Comparison of ENCODE assay signal across 9 cellular contexts in genomic region chr7:55019691-55020480, GRCh38. TPM values are rescaled to one million over a fixed set of nuclear protein-coding genes. Genes with fewer than 3 reads are reported as not detected.
A peak's percentile ranks its signal among the peaks of the same experiment; 100 is the strongest.
DNase-seq lines count a peak whose midpoint lies in the region; ATAC-seq, FAIRE-seq and TF ChIP-seq lines count a peak whose summit lies in the region.
"Had no signal": no experiment of that assay in that cellular context is flagged by ENCODE, and none has a peak within 500 bp of the region (broad histone marks: within the 10 kb centered on the region; RNA-seq: fewer than 3 reads in every experiment).

No MANE protein-coding gene starts in this region.

- H3K9me3 ChIP-seq in NT2/D1 (ENCODE audit: insufficient read depth, low read length) (no peaks in the 10 kb centered on the region), pancreas (no peaks in the 10 kb centered on the region)
- no peaks in the 10 kb centered on the region for H3K9me3 ChIP-seq in CD4-positive, alpha-beta T cell (ENCODE audit: control insufficient read depth, low read length)

- H3K27ac ChIP-seq in pancreas, result peak overlapping the region; percentile 89 to 93 (median 92)
- no peak overlapping the region for H3K27ac ChIP-seq in CD4-positive, alpha-beta T cell (ENCODE audit: low read depth, low read length)

- H3K4me3 Mint-ChIP-seq in activated CD4-positive, alpha-beta memory T cell treated with anti-CD3 and anti-CD28 coated beads for 36 hours, result no peak overlapping the region
- no peak overlapping the region for H3K4me3 Mint-ChIP-seq in CD4-positive, alpha-beta T cell

- CTCF ChIA-PET in activated CD4-positive, alpha-beta memory T cell treated with anti-CD3 and anti-CD28 coated beads for 36 hours (lab: Charles Lee), result interaction anchor here (1.9 kb wide), 1 partner anchor 236 kb away, joined by 5 read pairs; no protein-coding TSS in a partner anchor
- CTCF ChIA-PET in CD4-positive, alpha-beta T cell (lab: Charles Lee), result no interaction called here

- no peaks in the 10 kb centered on the region for H3K36me3 ChIP-seq in NT2/D1 (ENCODE audit: insufficient read depth, insufficient read length, low read length)
- no peaks in the 10 kb centered on the region for H3K36me3 ChIP-seq in pancreas

- H3K4me3 ChIP-seq in NT2/D1 (ENCODE audit: insufficient read length, low read depth) (peak overlapping the region; percentile 66), foreskin fibroblast (ENCODE audit: low read depth in 1 of 2, low read length in 2 of 2) (peak overlapping the region; percentile 75 to 79), pancreas (peak overlapping the region; percentile 61 to 97 (median 86))

- no peaks in the 10 kb centered on the region for H3K4me1 Mint-ChIP-seq in activated CD4-positive, alpha-beta memory T cell treated with anti-CD3 and anti-CD28 coated beads for 36 hours (ENCODE audit: low read depth)
- H3K4me1 Mint-ChIP-seq in CD4-positive, alpha-beta T cell (ENCODE audit: low read depth), result peaks cover 6% of the 10 kb centered on the region

- H3K4me1 ChIP-seq in NT2/D1 (ENCODE audit: insufficient read depth, insufficient read length) (no peaks in the 10 kb centered on the region), pancreas (peaks cover 0 to 10% (median 0%) of the 10 kb centered on the region in 3 donors)

- peaks cover 59% of the 10 kb centered on the region for H3K27me3 ChIP-seq in NT2/D1 (ENCODE audit: insufficient read depth, insufficient read length)
- no peaks in the 10 kb centered on the region for H3K27me3 ChIP-seq in pancreas
- peaks cover 50% of the 10 kb centered on the region for H3K27me3 ChIP-seq in CD4-positive, alpha-beta T cell (ENCODE audit: control insufficient read depth, insufficient read depth, low read length)

- no peaks in the 10 kb centered on the region for H3K9me3 Mint-ChIP-seq in activated CD4-positive, alpha-beta memory T cell treated with anti-CD3 and anti-CD28 coated beads for 36 hours
- H3K9me3 Mint-ChIP-seq in CD4-positive, alpha-beta T cell, result no peaks in the 10 kb centered on the region

- peak; percentile 58 to 69 (median 60) for ATAC-seq in pancreas
- ATAC-seq in HG03342 (IDR thresholded peaks at IDR 0.05; ENCODE audit: unreplicated experiment), result no peak
- ATAC-seq in CD4-positive, alpha-beta T cell (ENCODE audit: poor library complexity), result no peak

- H3K9ac ChIP-seq in NT2/D1 (ENCODE audit: insufficient read length, low read depth), result peak overlapping the region; percentile 79

- DNase-seq in D341Med (ENCODE audit: low spot score), result peak; percentile 46
- no peak for DNase-seq in NT2/D1 (ENCODE audit: low read depth, low spot score)
- DNase-seq in foreskin fibroblast, result peak in 1 of 2 donors; percentile 54
- peak; percentile 48 to 86 (median 62) for DNase-seq in pancreas
- no peak for DNase-seq in medulla oblongata (ENCODE audit: extremely low spot score)
- DNase-seq in activated CD4-positive, alpha-beta memory T cell treated with anti-CD3 and anti-CD28 coated beads for 36 hours, result no peak
- DNase-seq in CD4-positive, alpha-beta T cell, result no peak
- DNase-seq: activated CD8-positive, alpha-beta memory T cell treated with anti-CD3 and anti-CD28 coated beads, Interleukin-2, amount 50 U/mL, for 4 hours had no signal

- H3K27me3 Mint-ChIP-seq in activated CD4-positive, alpha-beta memory T cell treated with anti-CD3 and anti-CD28 coated beads for 36 hours, result peaks cover 47% of the 10 kb centered on the region
- peaks cover 78% of the 10 kb centered on the region for H3K27me3 Mint-ChIP-seq in CD4-positive, alpha-beta T cell

- TF ChIP-seq CTCF in foreskin fibroblast (IDR thresholded peaks at IDR 0.05; ENCODE audit: low read depth, low read length), result no peak
- no peak for TF ChIP-seq CTCF in pancreas (IDR thresholded peaks at IDR 0.05)
- no peak for TF ChIP-seq CTCF in CD4-positive, alpha-beta T cell (IDR thresholded peaks at IDR 0.05)

- 1% methylated on average over 77 to 78 of the region's 78 CpGs for WGBS in pancreas, 2 donors

- intact Hi-C loops in pancreas (cut with DNase I), result loop anchor here in 2 of 3 donors (10.0 kb wide), 3 partner anchors 55 to 125 kb away; no protein-coding TSS in a partner anchor
- intact Hi-C loops in activated CD4-positive, alpha-beta memory T cell treated with anti-CD3 and anti-CD28 coated beads for 36 hours (cut with micrococcal nuclease), result no loop called here
- intact Hi-C loops in CD4-positive, alpha-beta T cell (cut with DNase I, micrococcal nuclease), result no loop called here

- H3K36me3 Mint-ChIP-seq in activated CD4-positive, alpha-beta memory T cell treated with anti-CD3 and anti-CD28 coated beads for 36 hours, result no peaks in the 10 kb centered on the region
- no peaks in the 10 kb centered on the region for H3K36me3 Mint-ChIP-seq in CD4-positive, alpha-beta T cell (ENCODE audit: low read depth)

- POLR2A ChIA-PET in activated CD4-positive, alpha-beta memory T cell treated with anti-CD3 and anti-CD28 coated beads for 36 hours (lab: Charles Lee), result no interaction called here
- POLR2A ChIA-PET in CD4-positive, alpha-beta T cell (lab: Charles Lee), result no interaction called here

- no peak overlapping the region for H3K27ac Mint-ChIP-seq in activated CD4-positive, alpha-beta memory T cell treated with anti-CD3 and anti-CD28 coated beads for 36 hours
- H3K27ac Mint-ChIP-seq in CD4-positive, alpha-beta T cell, result no peak overlapping the region

- no peak for FAIRE-seq in pancreas (lab: Jason Lieb, UNC)

RNA-seq across cellular contexts. Expression of gene EGFR, which starts 1.1 kb away (rescaled TPM):
- total RNA-seq in pancreas, result 10 to 100 TPM; 25.6 to 38.8 (median 34.8) TPM
- 1 to 10 TPM; 5.5 to 6.5 TPM for polyA plus RNA-seq in pancreas
- not detected for total RNA-seq in activated CD4-positive, alpha-beta memory T cell treated with anti-CD3 and anti-CD28 coated beads for 36 hours
- total RNA-seq in CD4-positive, alpha-beta T cell, result not detected

Comparison
In these comparisons a context has a peak if more than half of its experiments do, and no peak if none do; other contexts are left out.
1. DNase-seq: peak in D341Med (single experiment) and pancreas (6 of 6); none in NT2/D1 (single experiment), medulla oblongata (single experiment), activated CD4-positive, alpha-beta memory T cell treated with anti-CD3 and anti-CD28 coated beads for 36 hours (single experiment) and CD4-positive, alpha-beta T cell (0 of 10).
2. ATAC-seq: peak in pancreas (4 of 4); none in HG03342 (single experiment) and CD4-positive, alpha-beta T cell (single experiment).
3. RNA of gene EGFR, which starts 1.1 kb away (total RNA-seq): 25.6 to 38.8 TPM in pancreas; not detected in activated CD4-positive, alpha-beta memory T cell treated with anti-CD3 and anti-CD28 coated beads for 36 hours and not detected in CD4-positive, alpha-beta T cell; every median in the first group is over 10 times any median in the second.
4. intact Hi-C loops: an anchor here in pancreas (10.0 kb wide); none called in activated CD4-positive, alpha-beta memory T cell treated with anti-CD3 and anti-CD28 coated beads for 36 hours and CD4-positive, alpha-beta T cell.
5. Peak in every context shown above with its lines, with median percentiles within 50 percentile points of each other: H3K4me3 ChIP-seq.